ENCODE assay signal across 1 cellular context in genomic region chr17:17663160-17664072, GRCh38.
A peak's percentile ranks its signal among the peaks of the same experiment; 100 is the strongest.
TF ChIP-seq lines count a peak whose summit lies in the region.

No MANE protein-coding gene starts in this region.

TF ChIP-seq in K562, 482 proteins besides CTCF, POLR2A, EP300 and RAD21 (continued from another document and continues in another):
- TF ChIP-seq, protein P1, sequence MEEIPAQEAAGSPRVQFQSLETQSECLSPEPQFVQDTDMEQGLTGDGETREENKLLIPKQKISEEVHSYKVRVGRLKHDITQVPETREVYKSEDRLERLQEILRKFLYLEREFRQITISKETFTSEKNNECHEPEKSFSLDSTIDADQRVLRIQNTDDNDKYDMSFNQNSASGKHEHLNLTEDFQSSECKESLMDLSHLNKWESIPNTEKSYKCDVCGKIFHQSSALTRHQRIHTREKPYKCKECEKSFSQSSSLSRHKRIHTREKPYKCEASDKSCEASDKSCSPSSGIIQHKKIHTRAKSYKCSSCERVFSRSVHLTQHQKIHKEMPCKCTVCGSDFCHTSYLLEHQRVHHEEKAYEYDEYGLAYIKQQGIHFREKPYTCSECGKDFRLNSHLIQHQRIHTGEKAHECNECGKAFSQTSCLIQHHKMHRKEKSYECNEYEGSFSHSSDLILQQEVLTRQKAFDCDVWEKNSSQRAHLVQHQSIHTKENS (CRISPR knock-in tag; IDR thresholded peaks at IDR 0.05), result no peak
- TF ChIP-seq MTA3 (IDR thresholded peaks at IDR 0.05; ENCODE audit: borderline replicate concordance) (peak; percentile 40; the same call in 1 of the 2 replicates), ESRRA (IDR thresholded peaks at IDR 0.05; ENCODE audit: borderline replicate concordance, low read depth) (no peak), ZNF79 (CRISPR knock-in tag; IDR thresholded peaks at IDR 0.05; ENCODE audit: low read depth) (no peak), FOXK2 (conservative IDR thresholded peaks at IDR 0.05 in 1 of 2, IDR thresholded peaks at IDR 0.05 in 1 of 2; ENCODE audit: low read depth in 2 of 2) (peak; percentile 49 to 54), TAF15 (IDR thresholded peaks at IDR 0.05; ENCODE audit: low read depth, low read length) (no peak), RCOR1 (IDR thresholded peaks at IDR 0.05; ENCODE audit: borderline replicate concordance in 1 of 2, low read depth in 2 of 2, low read length in 2 of 2) (no peak; a peak in 1 of 4 replicates), HBP1 (CRISPR knock-in tag; IDR thresholded peaks at IDR 0.05) (no peak), ZNF24 (IDR thresholded peaks at IDR 0.05) (no peak), ZNF146 (CRISPR knock-in tag; IDR thresholded peaks at IDR 0.05; ENCODE audit: unreplicated experiment) (no peak), E2F5 (CRISPR knock-in tag; IDR thresholded peaks at IDR 0.05) (0 out of 2 replicates have a peak, but pooled peaks have one; percentile 41), GABPB1 (CRISPR knock-in tag; IDR thresholded peaks at IDR 0.05) (no peak), ADNP (tag; IDR thresholded peaks at IDR 0.05) (peak; percentile 81), ZNF354B (CRISPR knock-in tag; IDR thresholded peaks at IDR 0.05) (no peak), FOXA1 (IDR thresholded peaks at IDR 0.05; ENCODE audit: borderline replicate concordance) (peak; percentile 15; the same call in 1 of the 2 replicates), JUNB (CRISPR knock-in tag; conservative IDR thresholded peaks at IDR 0.05) (no peak), HMBOX1 (IDR thresholded peaks at IDR 0.05) (no peak), ARID1B (IDR thresholded peaks at IDR 0.05) (peak; percentile 51), ZMIZ1 (IDR thresholded peaks at IDR 0.05; ENCODE audit: low read depth in 2 of 2, low read length in 2 of 2) (no peak), ZNF589 (CRISPR knock-in tag; IDR thresholded peaks at IDR 0.05; ENCODE audit: low read depth) (no peak), CBX2 (IDR thresholded peaks at IDR 0.05; ENCODE audit: insufficient read depth, low read length, poor library complexity, severe bottlenecking) (no peak), GMEB1 (CRISPR knock-in tag; IDR thresholded peaks at IDR 0.05) (no peak), PHF20 (IDR thresholded peaks at IDR 0.05; ENCODE audit: partially characterized antibody) (peak; percentile 22), GATA2 (CRISPR knock-in tag; IDR thresholded peaks at IDR 0.05) (no peak), CXXC5 (CRISPR knock-in tag; IDR thresholded peaks at IDR 0.05) (no peak), CREB1 (IDR thresholded peaks at IDR 0.05) (no peak), CREB1 (CRISPR knock-in tag; IDR thresholded peaks at IDR 0.05) (peak; percentile 42; the same call in 1 of the 2 replicates), SNRNP70 (optimal IDR thresholded peaks at IDR 0.05; ENCODE audit: low read depth, low read length) (no peak), RBM39 (optimal IDR thresholded peaks at IDR 0.05; ENCODE audit: low read depth, low read length) (no peak), TARDBP (IDR thresholded peaks at IDR 0.05) (no peak), NFIC (IDR thresholded peaks at IDR 0.05) (no peak; the same call in 1 of the 2 replicates), KAT7 (CRISPR knock-in tag; IDR thresholded peaks at IDR 0.05; ENCODE audit: borderline replicate concordance) (no peak), HDAC6 (IDR thresholded peaks at IDR 0.05; ENCODE audit: low read depth, low read length) (no peak), ZBTB7A (IDR thresholded peaks at IDR 0.05; ENCODE audit: borderline replicate concordance, control insufficient read depth, low read depth, low read length) (no peak), KAT8 (IDR thresholded peaks at IDR 0.05; ENCODE audit: low read depth) (no peak), NR2C1 (IDR thresholded peaks at IDR 0.05) (no peak), NR2C1 (tag; IDR thresholded peaks at IDR 0.05) (no peak), MEIS2 (IDR thresholded peaks at IDR 0.05; ENCODE audit: partially characterized antibody) (peak; percentile 75), ATF1 (CRISPR knock-in tag; IDR thresholded peaks at IDR 0.05) (no peak), ATF1 (tag; IDR thresholded peaks at IDR 0.05) (peak; percentile 57), ZNF184 (CRISPR knock-in tag; IDR thresholded peaks at IDR 0.05) (no peak), HLTF (IDR thresholded peaks at IDR 0.05) (0 out of 2 replicates have a peak, but pooled peaks have one; percentile 55), SMARCA4 (IDR thresholded peaks at IDR 0.05) (no peak; the same call in 1 of the 2 replicates), ZBTB9 (CRISPR knock-in tag; IDR thresholded peaks at IDR 0.05) (no peak), CSDE1 (IDR thresholded peaks at IDR 0.05) (peak in 1 of 2 experiments; percentile 77; a peak in 2 of 4 replicates), SIN3B (IDR thresholded peaks at IDR 0.05; ENCODE audit: low read depth) (no peak), ZSCAN32 (CRISPR knock-in tag; IDR thresholded peaks at IDR 0.05) (no peak), SMARCA5 (IDR thresholded peaks at IDR 0.05) (peak; percentile 69), ZBTB17 (CRISPR knock-in tag; IDR thresholded peaks at IDR 0.05) (0 out of 2 replicates have a peak, but pooled peaks have one; percentile 23), PHB (CRISPR knock-in tag; IDR thresholded peaks at IDR 0.05) (no peak), SPI1 (IDR thresholded peaks at IDR 0.05; ENCODE audit: borderline replicate concordance, low read depth, low read length) (no peak), MTA1 (IDR thresholded peaks at IDR 0.05; ENCODE audit: borderline replicate concordance) (peak; percentile 44; the same call in 1 of the 2 replicates), HDGF (IDR thresholded peaks at IDR 0.05) (peak; percentile 75; the same call in 1 of the 2 replicates), MECOM (CRISPR knock-in tag; IDR thresholded peaks at IDR 0.05) (no peak), ZNF133 (CRISPR knock-in tag; IDR thresholded peaks at IDR 0.05) (no peak), CBX1 (IDR thresholded peaks at IDR 0.05; ENCODE audit: low read depth) (0 out of 2 replicates have a peak, but pooled peaks have one; percentile 41), ZNF696 (CRISPR knock-in tag; conservative IDR thresholded peaks at IDR 0.05) (no peak), TBP (optimal IDR thresholded peaks at IDR 0.05; ENCODE audit: low read depth, low read length) (no peak), LEF1 (IDR thresholded peaks at IDR 0.05) (no peak), ZBTB8A (IDR thresholded peaks at IDR 0.05; ENCODE audit: partially characterized antibody) (no peak), BCOR (IDR thresholded peaks at IDR 0.05) (peak; percentile 83), RBM25 (IDR thresholded peaks at IDR 0.05; ENCODE audit: low read depth, low read length, severe bottlenecking) (peak; percentile 70)
- TF ChIP-seq, protein P2, sequence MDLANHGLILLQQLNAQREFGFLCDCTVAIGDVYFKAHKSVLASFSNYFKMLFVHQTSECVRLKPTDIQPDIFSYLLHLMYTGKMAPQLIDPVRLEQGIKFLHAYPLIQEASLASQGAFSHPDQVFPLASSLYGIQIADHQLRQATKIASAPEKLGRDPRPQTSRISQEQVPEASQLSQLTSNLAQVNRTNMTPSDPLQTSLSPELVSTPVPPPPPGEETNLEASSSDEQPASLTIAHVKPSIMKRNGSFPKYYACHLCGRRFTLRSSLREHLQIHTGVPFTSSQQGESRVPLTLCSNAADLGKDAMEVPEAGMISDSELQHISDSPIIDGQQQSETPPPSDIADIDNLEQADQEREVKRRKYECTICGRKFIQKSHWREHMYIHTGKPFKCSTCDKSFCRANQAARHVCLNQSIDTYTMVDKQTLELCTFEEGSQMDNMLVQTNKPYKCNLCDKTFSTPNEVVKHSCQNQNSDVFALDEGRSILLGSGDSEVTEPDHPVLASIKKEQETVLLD (IDR thresholded peaks at IDR 0.05), result peak; percentile 58; the same call in 1 of the 2 replicates
- TF ChIP-seq, protein P3, sequence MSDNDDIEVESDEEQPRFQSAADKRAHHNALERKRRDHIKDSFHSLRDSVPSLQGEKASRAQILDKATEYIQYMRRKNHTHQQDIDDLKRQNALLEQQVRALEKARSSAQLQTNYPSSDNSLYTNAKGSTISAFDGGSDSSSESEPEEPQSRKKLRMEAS (CRISPR knock-in tag; IDR thresholded peaks at IDR 0.05), result no peak
